9 cellular contexts compared by ENCODE assay signal in genomic region chr14:29521526-29522137, GRCh38.
DNase-seq lines count a peak whose midpoint lies in the region; ATAC-seq and TF ChIP-seq lines count a peak whose summit lies in the region.
"Had no signal": no experiment of that assay in that cellular context is flagged by ENCODE, and none has a peak within 500 bp of the region (broad histone marks: within the 10 kb centered on the region; RNA-seq: fewer than 3 reads in every experiment).

No MANE protein-coding gene starts in this region.

- DNase-seq in Daoy (ENCODE audit: low read depth) (peak; percentile 37), KBM-7 (peak; percentile 13), RWPE2 (ENCODE audit: low spot score) (no peak), iPS-NIHi11 (ENCODE audit: low spot score) (peak; percentile 32), colonic mucosa (no peak)
- DNase-seq: activated CD8-positive, alpha-beta memory T cell treated with anti-CD3 and anti-CD28 coated beads, Interleukin-2, amount 50 U/mL, for 48 hours had no signal

- H3K36me3 ChIP-seq in RWPE2 (ENCODE audit: low read depth): no peaks in the 10 kb centered on the region
- no peaks in the 10 kb centered on the region for H3K36me3 ChIP-seq in colonic mucosa

- H3K27me3 ChIP-seq in RWPE2 (ENCODE audit: insufficient read depth, poor library complexity, severe bottlenecking) (peaks cover 28% of the 10 kb centered on the region), colonic mucosa (no peaks in the 10 kb centered on the region)

- no peak overlapping the region for H3K27ac ChIP-seq in RWPE2 (ENCODE audit: poor library complexity, severe bottlenecking)
- H3K27ac ChIP-seq in colonic mucosa: no peak overlapping the region

- in situ Hi-C loops in KBM-7 (cut with MboI; ENCODE audit: low pct_unique_long_range_greater_than_20kb, low sequenced_read_pairs): no loop called here

- no peak overlapping the region for H3K4me3 ChIP-seq in RWPE2 (ENCODE audit: severe bottlenecking)
- H3K4me3 ChIP-seq in colonic mucosa: no peak overlapping the region

- peak; percentile 75 for TF ChIP-seq CTCF in RWPE2 (IDR thresholded peaks at IDR 0.05; ENCODE audit: poor library complexity, severe bottlenecking)
- no peak for TF ChIP-seq CTCF in colonic mucosa (IDR thresholded peaks at IDR 0.05)

- H3K4me1 ChIP-seq in RWPE2 (ENCODE audit: insufficient read depth, poor library complexity, severe bottlenecking) (no peaks in the 10 kb centered on the region), colonic mucosa (no peaks in the 10 kb centered on the region)

- H3K9me3 ChIP-seq in RWPE2 (ENCODE audit: severe bottlenecking) (no peaks in the 10 kb centered on the region), colonic mucosa (no peaks in the 10 kb centered on the region)

- ATAC-seq in RWPE2 (ENCODE audit: low read depth) (peak; percentile 42; the same call in 1 of the 3 replicates), GM19455 (IDR thresholded peaks at IDR 0.05; ENCODE audit: unreplicated experiment) (no peak), GM21367 (IDR thresholded peaks at IDR 0.05; ENCODE audit: unreplicated experiment) (no peak), HG03175 (IDR thresholded peaks at IDR 0.05; ENCODE audit: unreplicated experiment) (no peak)

- no peak overlapping the region for H3K9ac ChIP-seq in colonic mucosa (ENCODE audit: low read depth in 2 of 2, low read length in 2 of 2)

- intact Hi-C loops in colonic mucosa (cut with DNase I): no loop called here

Comparison
In these comparisons a context has a peak if more than half of its experiments do, and no peak if none do; other contexts are left out.
1. DNase-seq: peak in Daoy (single experiment), KBM-7 (single experiment) and iPS-NIHi11 (single experiment); none in RWPE2 (single experiment) and colonic mucosa (single experiment).